ENCODE assay signal across 1 cellular context in genomic region chr17:4605826-4606225, GRCh38.
A peak's percentile ranks its signal among the peaks of the same experiment; 100 is the strongest.
TF ChIP-seq lines count a peak whose summit lies in the region.

No MANE protein-coding gene starts in this region.

TF ChIP-seq in GM12878, 131 proteins besides CTCF, POLR2A, EP300 and RAD21:
- TF ChIP-seq YBX1 (IDR thresholded peaks at IDR 0.05) (no peak), MEF2B (IDR thresholded peaks at IDR 0.05; ENCODE audit: partially characterized antibody, poor library complexity, severe bottlenecking) (peak; percentile 35), PML (IDR thresholded peaks at IDR 0.05; ENCODE audit: low read length) (no peak)
TF ChIP-seq in GM12878: peak in this region for 1.
